In the genomic region with DNA sequence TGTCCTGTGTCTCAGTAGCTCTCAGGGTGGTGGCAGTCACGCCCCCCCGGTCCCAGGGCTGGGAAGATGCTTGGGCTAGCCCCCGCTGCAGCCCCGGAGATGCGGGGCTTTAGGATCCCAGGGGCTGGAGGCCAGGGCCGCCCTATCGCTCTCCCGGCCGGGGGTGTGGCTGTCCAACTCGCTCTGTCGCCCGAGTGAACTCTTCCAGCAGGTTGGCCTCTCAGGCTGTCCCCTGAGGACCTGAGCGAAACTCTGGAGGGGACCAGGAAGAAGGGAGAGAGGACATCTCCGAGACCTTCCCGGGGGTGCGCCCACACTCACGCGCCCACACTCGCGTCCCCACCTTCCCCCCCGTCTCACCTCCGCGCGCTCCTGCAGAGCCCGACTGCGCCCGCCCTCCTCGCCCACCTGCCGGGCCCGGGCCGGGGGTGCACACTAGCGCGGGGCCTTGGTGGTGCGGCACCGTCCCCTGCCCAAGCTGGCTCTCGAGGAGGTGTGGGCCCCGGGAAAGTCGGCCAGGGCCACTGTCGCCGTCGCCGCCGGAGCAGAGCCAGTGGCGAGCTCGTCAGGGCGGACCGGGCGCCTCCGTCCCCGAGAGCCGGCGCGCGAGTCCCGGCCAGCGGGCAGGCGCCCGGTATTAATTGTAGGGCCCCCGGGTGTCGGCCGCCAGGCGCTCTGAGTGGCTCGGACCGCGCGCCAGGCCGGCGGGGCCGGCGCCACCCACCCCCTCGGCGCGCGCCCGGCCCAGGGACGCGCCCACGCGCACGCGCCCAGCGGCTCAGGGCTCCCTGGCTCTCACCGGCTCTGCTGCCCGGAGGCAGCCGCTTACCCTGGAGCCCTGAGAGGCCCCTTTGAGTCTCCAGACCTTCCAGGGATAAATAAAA, we compare ENCODE assay signal across 1 cellular context.
TF ChIP-seq lines count a peak whose summit lies in the region.

No MANE protein-coding gene starts in this region.

TF ChIP-seq in HepG2, 621 proteins besides CTCF, POLR2A, EP300 and RAD21 (continued from another document and continues in another):
- TF ChIP-seq, protein P1, sequence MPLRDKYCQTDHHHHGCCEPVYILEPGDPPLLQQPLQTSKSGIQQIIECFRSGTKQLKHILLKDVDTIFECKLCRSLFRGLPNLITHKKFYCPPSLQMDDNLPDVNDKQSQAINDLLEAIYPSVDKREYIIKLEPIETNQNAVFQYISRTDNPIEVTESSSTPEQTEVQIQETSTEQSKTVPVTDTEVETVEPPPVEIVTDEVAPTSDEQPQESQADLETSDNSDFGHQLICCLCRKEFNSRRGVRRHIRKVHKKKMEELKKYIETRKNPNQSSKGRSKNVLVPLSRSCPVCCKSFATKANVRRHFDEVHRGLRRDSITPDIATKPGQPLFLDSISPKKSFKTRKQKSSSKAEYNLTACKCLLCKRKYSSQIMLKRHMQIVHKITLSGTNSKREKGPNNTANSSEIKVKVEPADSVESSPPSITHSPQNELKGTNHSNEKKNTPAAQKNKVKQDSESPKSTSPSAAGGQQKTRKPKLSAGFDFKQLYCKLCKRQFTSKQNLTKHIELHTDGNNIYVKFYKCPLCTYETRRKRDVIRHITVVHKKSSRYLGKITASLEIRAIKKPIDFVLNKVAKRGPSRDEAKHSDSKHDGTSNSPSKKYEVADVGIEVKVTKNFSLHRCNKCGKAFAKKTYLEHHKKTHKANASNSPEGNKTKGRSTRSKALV (CRISPR knock-in tag; IDR thresholded peaks at IDR 0.05): peak; percentile 55
- TF ChIP-seq BORCS8-MEF2B (CRISPR knock-in tag; IDR thresholded peaks at IDR 0.05) (no peak), ZFY (CRISPR knock-in tag; IDR thresholded peaks at IDR 0.05) (peak; percentile 39; the same call in 1 of the 2 replicates), ARNT2 (CRISPR knock-in tag; IDR thresholded peaks at IDR 0.05; ENCODE audit: low read depth) (0 out of 2 replicates have a peak, but pooled peaks have one; percentile 25), ELF1 (CRISPR knock-in tag; IDR thresholded peaks at IDR 0.05) (0 out of 2 replicates have a peak, but pooled peaks have one; percentile 25), ZNF34 (CRISPR knock-in tag; IDR thresholded peaks at IDR 0.05; ENCODE audit: borderline replicate concordance) (no peak), ZNF777 (CRISPR knock-in tag; IDR thresholded peaks at IDR 0.05) (peak; percentile 71), SP4 (CRISPR knock-in tag; IDR thresholded peaks at IDR 0.05) (peak; percentile 35; the same call in 1 of the 2 replicates), HNF4G (IDR thresholded peaks at IDR 0.05; ENCODE audit: borderline replicate concordance, low read depth, low read length) (no peak), HNF4G (CRISPR knock-in tag; IDR thresholded peaks at IDR 0.05; ENCODE audit: borderline replicate concordance, low read depth) (no peak), MXD4 (CRISPR knock-in tag; IDR thresholded peaks at IDR 0.05) (no peak), TCF12 (IDR thresholded peaks at IDR 0.05) (no peak), TCF12 (CRISPR knock-in tag; IDR thresholded peaks at IDR 0.05) (0 out of 2 replicates have a peak, but pooled peaks have one; percentile 56), PCBP1 (IDR thresholded peaks at IDR 0.05; ENCODE audit: borderline replicate concordance, low read depth, low read length) (no peak), CEBPG (CRISPR knock-in tag; IDR thresholded peaks at IDR 0.05) (no peak), ZNF547 (CRISPR knock-in tag; IDR thresholded peaks at IDR 0.05) (peak; percentile 67; the same call in 1 of the 2 replicates), RNF2 (conservative IDR thresholded peaks at IDR 0.05; ENCODE audit: low read depth) (0 out of 2 replicates have a peak, but pooled peaks have one; percentile 42), ZNF253 (CRISPR knock-in tag; IDR thresholded peaks at IDR 0.05; ENCODE audit: borderline replicate concordance) (0 out of 2 replicates have a peak, but pooled peaks have one; percentile 37), KDM4B (CRISPR knock-in tag; IDR thresholded peaks at IDR 0.05) (peak; percentile 39; the same call in 1 of the 2 replicates), ZNF674 (CRISPR knock-in tag; IDR thresholded peaks at IDR 0.05; ENCODE audit: low read depth) (no peak), POGZ (CRISPR knock-in tag; IDR thresholded peaks at IDR 0.05) (0 out of 2 replicates have a peak, but pooled peaks have one; percentile 7), ZNF282 (IDR thresholded peaks at IDR 0.05; ENCODE audit: partially characterized antibody) (no peak), U2AF2 (IDR thresholded peaks at IDR 0.05; ENCODE audit: low read depth, low read length) (no peak), ZFX (CRISPR knock-in tag; IDR thresholded peaks at IDR 0.05; ENCODE audit: low read depth) (peak; percentile 47), HNRNPLL (IDR thresholded peaks at IDR 0.05; ENCODE audit: low read depth, low read length, poor library complexity, severe bottlenecking) (peak; percentile 15), KLF16 (CRISPR knock-in tag; IDR thresholded peaks at IDR 0.05) (peak in 1 of 2 experiments; percentile 4; a peak in 1 of 4 replicates), NCOA1 (CRISPR knock-in tag; IDR thresholded peaks at IDR 0.05) (no peak), ZNF737 (CRISPR knock-in tag; IDR thresholded peaks at IDR 0.05; ENCODE audit: borderline replicate concordance) (no peak), SIX1 (CRISPR knock-in tag; IDR thresholded peaks at IDR 0.05; ENCODE audit: borderline replicate concordance) (no peak), ZNF235 (CRISPR knock-in tag; IDR thresholded peaks at IDR 0.05; ENCODE audit: borderline replicate concordance) (0 out of 2 replicates have a peak, but pooled peaks have one; percentile 36), ZNF350 (CRISPR knock-in tag; IDR thresholded peaks at IDR 0.05; ENCODE audit: borderline replicate concordance, low read depth) (peak; percentile 47; the same call in 1 of the 2 replicates)
- TF ChIP-seq, protein P2, sequence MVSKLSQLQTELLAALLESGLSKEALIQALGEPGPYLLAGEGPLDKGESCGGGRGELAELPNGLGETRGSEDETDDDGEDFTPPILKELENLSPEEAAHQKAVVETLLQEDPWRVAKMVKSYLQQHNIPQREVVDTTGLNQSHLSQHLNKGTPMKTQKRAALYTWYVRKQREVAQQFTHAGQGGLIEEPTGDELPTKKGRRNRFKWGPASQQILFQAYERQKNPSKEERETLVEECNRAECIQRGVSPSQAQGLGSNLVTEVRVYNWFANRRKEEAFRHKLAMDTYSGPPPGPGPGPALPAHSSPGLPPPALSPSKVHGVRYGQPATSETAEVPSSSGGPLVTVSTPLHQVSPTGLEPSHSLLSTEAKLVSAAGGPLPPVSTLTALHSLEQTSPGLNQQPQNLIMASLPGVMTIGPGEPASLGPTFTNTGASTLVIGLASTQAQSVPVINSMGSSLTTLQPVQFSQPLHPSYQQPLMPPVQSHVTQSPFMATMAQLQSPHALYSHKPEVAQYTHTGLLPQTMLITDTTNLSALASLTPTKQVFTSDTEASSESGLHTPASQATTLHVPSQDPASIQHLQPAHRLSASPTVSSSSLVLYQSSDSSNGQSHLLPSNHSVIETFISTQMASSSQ (IDR thresholded peaks at IDR 0.05; ENCODE audit: low read depth): no peak
- TF ChIP-seq, protein P2 (CRISPR knock-in tag; IDR thresholded peaks at IDR 0.05; ENCODE audit: borderline replicate concordance): no peak
- TF ChIP-seq, protein P3, sequence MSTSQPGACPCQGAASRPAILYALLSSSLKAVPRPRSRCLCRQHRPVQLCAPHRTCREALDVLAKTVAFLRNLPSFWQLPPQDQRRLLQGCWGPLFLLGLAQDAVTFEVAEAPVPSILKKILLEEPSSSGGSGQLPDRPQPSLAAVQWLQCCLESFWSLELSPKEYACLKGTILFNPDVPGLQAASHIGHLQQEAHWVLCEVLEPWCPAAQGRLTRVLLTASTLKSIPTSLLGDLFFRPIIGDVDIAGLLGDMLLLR (CRISPR knock-in tag; IDR thresholded peaks at IDR 0.05): peak; percentile 35; the same call in 1 of the 2 replicates
- TF ChIP-seq, protein P4, sequence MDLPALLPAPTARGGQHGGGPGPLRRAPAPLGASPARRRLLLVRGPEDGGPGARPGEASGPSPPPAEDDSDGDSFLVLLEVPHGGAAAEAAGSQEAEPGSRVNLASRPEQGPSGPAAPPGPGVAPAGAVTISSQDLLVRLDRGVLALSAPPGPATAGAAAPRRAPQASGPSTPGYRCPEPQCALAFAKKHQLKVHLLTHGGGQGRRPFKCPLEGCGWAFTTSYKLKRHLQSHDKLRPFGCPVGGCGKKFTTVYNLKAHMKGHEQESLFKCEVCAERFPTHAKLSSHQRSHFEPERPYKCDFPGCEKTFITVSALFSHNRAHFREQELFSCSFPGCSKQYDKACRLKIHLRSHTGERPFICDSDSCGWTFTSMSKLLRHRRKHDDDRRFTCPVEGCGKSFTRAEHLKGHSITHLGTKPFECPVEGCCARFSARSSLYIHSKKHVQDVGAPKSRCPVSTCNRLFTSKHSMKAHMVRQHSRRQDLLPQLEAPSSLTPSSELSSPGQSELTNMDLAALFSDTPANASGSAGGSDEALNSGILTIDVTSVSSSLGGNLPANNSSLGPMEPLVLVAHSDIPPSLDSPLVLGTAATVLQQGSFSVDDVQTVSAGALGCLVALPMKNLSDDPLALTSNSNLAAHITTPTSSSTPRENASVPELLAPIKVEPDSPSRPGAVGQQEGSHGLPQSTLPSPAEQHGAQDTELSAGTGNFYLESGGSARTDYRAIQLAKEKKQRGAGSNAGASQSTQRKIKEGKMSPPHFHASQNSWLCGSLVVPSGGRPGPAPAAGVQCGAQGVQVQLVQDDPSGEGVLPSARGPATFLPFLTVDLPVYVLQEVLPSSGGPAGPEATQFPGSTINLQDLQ (CRISPR knock-in tag; IDR thresholded peaks at IDR 0.05): no peak
- TF ChIP-seq, protein P5, sequence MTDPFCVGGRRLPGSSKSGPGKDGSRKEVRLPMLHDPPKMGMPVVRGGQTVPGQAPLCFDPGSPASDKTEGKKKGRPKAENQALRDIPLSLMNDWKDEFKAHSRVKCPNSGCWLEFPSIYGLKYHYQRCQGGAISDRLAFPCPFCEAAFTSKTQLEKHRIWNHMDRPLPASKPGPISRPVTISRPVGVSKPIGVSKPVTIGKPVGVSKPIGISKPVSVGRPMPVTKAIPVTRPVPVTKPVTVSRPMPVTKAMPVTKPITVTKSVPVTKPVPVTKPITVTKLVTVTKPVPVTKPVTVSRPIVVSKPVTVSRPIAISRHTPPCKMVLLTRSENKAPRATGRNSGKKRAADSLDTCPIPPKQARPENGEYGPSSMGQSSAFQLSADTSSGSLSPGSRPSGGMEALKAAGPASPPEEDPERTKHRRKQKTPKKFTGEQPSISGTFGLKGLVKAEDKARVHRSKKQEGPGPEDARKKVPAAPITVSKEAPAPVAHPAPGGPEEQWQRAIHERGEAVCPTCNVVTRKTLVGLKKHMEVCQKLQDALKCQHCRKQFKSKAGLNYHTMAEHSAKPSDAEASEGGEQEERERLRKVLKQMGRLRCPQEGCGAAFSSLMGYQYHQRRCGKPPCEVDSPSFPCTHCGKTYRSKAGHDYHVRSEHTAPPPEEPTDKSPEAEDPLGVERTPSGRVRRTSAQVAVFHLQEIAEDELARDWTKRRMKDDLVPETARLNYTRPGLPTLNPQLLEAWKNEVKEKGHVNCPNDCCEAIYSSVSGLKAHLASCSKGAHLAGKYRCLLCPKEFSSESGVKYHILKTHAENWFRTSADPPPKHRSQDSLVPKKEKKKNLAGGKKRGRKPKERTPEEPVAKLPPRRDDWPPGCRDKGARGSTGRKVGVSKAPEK (CRISPR knock-in tag; IDR thresholded peaks at IDR 0.05; ENCODE audit: borderline replicate concordance): peak; percentile 8; the same call in 1 of the 2 replicates
- TF ChIP-seq, protein P6, sequence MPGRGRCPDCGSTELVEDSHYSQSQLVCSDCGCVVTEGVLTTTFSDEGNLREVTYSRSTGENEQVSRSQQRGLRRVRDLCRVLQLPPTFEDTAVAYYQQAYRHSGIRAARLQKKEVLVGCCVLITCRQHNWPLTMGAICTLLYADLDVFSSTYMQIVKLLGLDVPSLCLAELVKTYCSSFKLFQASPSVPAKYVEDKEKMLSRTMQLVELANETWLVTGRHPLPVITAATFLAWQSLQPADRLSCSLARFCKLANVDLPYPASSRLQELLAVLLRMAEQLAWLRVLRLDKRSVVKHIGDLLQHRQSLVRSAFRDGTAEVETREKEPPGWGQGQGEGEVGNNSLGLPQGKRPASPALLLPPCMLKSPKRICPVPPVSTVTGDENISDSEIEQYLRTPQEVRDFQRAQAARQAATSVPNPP (CRISPR knock-in tag; IDR thresholded peaks at IDR 0.05): no peak
- TF ChIP-seq, protein P7, sequence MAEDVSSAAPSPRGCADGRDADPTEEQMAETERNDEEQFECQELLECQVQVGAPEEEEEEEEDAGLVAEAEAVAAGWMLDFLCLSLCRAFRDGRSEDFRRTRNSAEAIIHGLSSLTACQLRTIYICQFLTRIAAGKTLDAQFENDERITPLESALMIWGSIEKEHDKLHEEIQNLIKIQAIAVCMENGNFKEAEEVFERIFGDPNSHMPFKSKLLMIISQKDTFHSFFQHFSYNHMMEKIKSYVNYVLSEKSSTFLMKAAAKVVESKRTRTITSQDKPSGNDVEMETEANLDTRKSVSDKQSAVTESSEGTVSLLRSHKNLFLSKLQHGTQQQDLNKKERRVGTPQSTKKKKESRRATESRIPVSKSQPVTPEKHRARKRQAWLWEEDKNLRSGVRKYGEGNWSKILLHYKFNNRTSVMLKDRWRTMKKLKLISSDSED (CRISPR knock-in tag; IDR thresholded peaks at IDR 0.05): no peak
- TF ChIP-seq, protein P8, sequence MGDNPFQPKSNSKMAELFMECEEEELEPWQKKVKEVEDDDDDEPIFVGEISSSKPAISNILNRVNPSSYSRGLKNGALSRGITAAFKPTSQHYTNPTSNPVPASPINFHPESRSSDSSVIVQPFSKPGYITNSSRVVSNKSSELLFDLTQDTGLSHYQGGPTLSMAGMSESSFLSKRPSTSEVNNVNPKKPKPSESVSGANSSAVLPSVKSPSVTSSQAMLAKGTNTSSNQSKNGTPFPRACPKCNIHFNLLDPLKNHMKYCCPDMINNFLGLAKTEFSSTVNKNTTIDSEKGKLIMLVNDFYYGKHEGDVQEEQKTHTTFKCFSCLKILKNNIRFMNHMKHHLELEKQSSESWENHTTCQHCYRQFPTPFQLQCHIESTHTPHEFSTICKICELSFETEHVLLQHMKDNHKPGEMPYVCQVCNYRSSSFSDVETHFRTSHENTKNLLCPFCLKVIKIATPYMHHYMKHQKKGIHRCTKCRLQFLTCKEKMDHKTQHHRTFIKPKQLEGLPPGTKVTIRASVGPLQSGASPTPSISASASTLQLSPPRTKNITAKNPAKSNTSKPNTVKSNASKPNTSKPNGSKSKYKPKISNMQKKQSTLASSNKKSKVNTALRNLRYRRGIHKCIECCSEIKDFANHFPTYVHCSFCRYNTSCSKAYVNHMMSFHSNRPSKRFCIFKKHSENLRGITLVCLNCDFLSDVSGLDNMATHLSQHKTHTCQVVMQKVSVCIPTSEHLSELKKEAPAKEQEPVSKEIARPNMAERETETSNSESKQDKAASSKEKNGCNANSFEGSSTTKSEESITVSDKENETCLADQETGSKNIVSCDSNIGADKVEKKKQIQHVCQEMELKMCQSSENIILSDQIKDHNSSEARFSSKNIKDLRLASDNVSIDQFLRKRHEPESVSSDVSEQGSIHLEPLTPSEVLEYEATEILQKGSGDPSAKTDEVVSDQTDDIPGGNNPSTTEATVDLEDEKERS (CRISPR knock-in tag; IDR thresholded peaks at IDR 0.05): 0 out of 2 replicates have a peak, but pooled peaks have one; percentile 9
